ENCODE assay signal across 1 cellular context in the genomic region with DNA sequence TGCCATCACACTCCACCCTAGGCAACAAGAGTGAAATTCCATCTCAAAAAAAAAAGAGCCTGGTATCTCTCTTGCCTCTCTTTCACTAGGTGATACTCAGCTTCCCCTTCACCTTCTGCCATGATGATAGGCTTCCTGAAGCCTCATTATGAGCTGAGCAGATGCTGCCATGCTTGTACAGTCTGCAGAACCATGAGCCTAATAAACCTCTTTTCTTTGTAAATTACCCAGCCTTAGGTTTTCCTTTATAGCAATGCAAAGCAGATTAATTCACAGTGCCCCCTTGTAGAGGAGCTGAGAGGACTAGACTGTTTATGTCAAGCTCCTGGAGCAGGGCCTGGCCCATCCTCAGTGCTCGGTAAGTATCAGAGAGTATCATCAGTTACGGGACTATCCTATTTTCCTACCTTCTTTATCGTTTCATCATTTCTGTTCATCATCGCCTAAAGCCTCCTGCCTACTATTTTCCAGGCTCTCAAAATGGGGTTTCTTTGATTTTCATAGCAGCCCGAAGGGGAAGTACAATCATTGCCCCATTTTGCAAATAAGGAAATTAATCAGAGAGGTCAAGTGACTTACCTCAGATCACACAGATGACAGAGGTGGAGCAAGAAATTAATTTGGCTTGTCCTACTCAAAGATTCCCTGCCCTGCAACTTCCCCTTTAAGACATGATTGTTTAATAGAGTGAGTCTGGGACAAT.
TF ChIP-seq lines count a peak whose summit lies in the region.

No MANE protein-coding gene starts in this region.

TF ChIP-seq in GM23338, 12 proteins besides CTCF, POLR2A, EP300 and RAD21 (continued from another document):
- no peak for TF ChIP-seq ZNF462 (CRISPR knock-in tag; IDR thresholded peaks at IDR 0.05)
- TF ChIP-seq ETS1 (IDR thresholded peaks at IDR 0.05): no peak
- TF ChIP-seq STAT1 (IDR thresholded peaks at IDR 0.05; ENCODE audit: unreplicated experiment): no peak
- no peak for TF ChIP-seq POLR2AphosphoS5 (IDR thresholded peaks at IDR 0.05; ENCODE audit: low read depth)
- no peak for TF ChIP-seq JUNB (IDR thresholded peaks at IDR 0.05; ENCODE audit: unreplicated experiment)
- TF ChIP-seq EZH2 (IDR thresholded peaks at IDR 0.05; ENCODE audit: low read depth, unreplicated experiment): no peak
